Comparison of ENCODE assay signal across 9 cellular contexts in the genomic region with DNA sequence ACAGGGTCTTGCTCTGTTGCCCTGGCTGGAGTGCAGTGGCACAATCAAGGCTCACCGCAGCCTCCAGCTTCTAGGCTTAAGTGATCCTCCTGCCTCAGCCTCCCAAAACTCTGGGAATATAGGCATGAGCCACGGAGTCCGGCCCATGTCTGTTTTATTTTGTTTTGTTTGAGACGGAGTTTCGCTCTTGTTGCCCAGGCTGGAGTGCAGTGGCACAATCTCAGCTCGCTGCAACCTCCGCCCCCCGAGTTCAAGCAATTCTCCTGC. TPM values are rescaled to one million over a fixed set of nuclear protein-coding genes. Genes with fewer than 3 reads are reported as not detected.
DNase-seq lines count a peak whose midpoint lies in the region; ATAC-seq and TF ChIP-seq lines count a peak whose summit lies in the region.
"Not testable (repeated sequence)": the region's sequence is repeated elsewhere in the genome, so short reads cannot be mapped to it uniquely, and the experiment has no call there.
"Had no signal": no experiment of that assay in that cellular context is flagged by ENCODE, and none has a peak within 500 bp of the region (broad histone marks: within the 10 kb centered on the region; RNA-seq: fewer than 3 reads in every experiment).

No MANE protein-coding gene starts in this region.

- peaks cover 31% of the 10 kb centered on the region for H3K36me3 ChIP-seq in DOHH2 (ENCODE audit: control insufficient read depth, low read length)
- peaks cover 31% of the 10 kb centered on the region for H3K36me3 ChIP-seq in NT2/D1 (ENCODE audit: insufficient read depth, insufficient read length, low read length)
- H3K36me3 ChIP-seq in gastroesophageal sphincter: peaks cover 0 to 25% of the 10 kb centered on the region in 2 donors
- peaks cover 27% of the 10 kb centered on the region for H3K36me3 ChIP-seq in mesodermal cell (ENCODE audit: control insufficient read depth, insufficient read depth, low read length)
- peaks cover 3 to 16% (median 9%) of the 10 kb centered on the region in 4 donors for H3K36me3 ChIP-seq in sigmoid colon
- not testable (repeated sequence) for H3K36me3 ChIP-seq in uterus

- H3K9ac ChIP-seq in NT2/D1 (ENCODE audit: insufficient read length, low read depth): peak overlapping the region; percentile 85

- peaks cover 33% of the 10 kb centered on the region for H3K4me1 Mint-ChIP-seq in activated CD8-positive, alpha-beta memory T cell treated with anti-CD3 and anti-CD28 coated beads, Interleukin-2, amount 10 ng/mL, durations not matched to agents 7 days and 5 days

- not testable (repeated sequence) for H4K20me1 ChIP-seq in DOHH2 (ENCODE audit: control insufficient read depth, insufficient read depth, low read depth, low read length)

- not testable (repeated sequence) for TF ChIP-seq EP300 in gastroesophageal sphincter (IDR thresholded peaks at IDR 0.05); sigmoid colon (IDR thresholded peaks at IDR 0.05)

- peak overlapping the region; percentile 83 for H3K4me3 Mint-ChIP-seq in activated CD8-positive, alpha-beta memory T cell treated with anti-CD3 and anti-CD28 coated beads, Interleukin-2, amount 10 ng/mL, durations not matched to agents 7 days and 5 days

- H3F3A ChIP-seq in DOHH2 (ENCODE audit: control insufficient read depth, insufficient read depth): not testable (repeated sequence)

- H3K27ac ChIP-seq in DOHH2 (ENCODE audit: low read depth, low read length) (peak overlapping the region; percentile 89), gastroesophageal sphincter (peak overlapping the region; percentile 94 to 100 (median 98)), mesodermal cell (ENCODE audit: low read depth, low read length, severe bottlenecking) (peak overlapping the region; percentile 98), sigmoid colon (peak overlapping the region; percentile 99 to 100 (median 100)), uterus (peak overlapping the region; percentile 100)

- ATAC-seq in activated CD8-positive, alpha-beta memory T cell treated with anti-CD3 and anti-CD28 coated beads, Interleukin-2, amount 10 ng/mL, durations not matched to agents 7 days and 5 days; gastroesophageal sphincter: not testable (repeated sequence)

- H3K27me3 Mint-ChIP-seq in activated CD8-positive, alpha-beta memory T cell treated with anti-CD3 and anti-CD28 coated beads, Interleukin-2, amount 10 ng/mL, durations not matched to agents 7 days and 5 days: not testable (repeated sequence)

- peaks cover 14% of the 10 kb centered on the region for H3K36me3 Mint-ChIP-seq in activated CD8-positive, alpha-beta memory T cell treated with anti-CD3 and anti-CD28 coated beads, Interleukin-2, amount 10 ng/mL, durations not matched to agents 7 days and 5 days

- peak overlapping the region; percentile 90 for H3K27ac Mint-ChIP-seq in activated CD8-positive, alpha-beta memory T cell treated with anti-CD3 and anti-CD28 coated beads, Interleukin-2, amount 10 ng/mL, durations not matched to agents 7 days and 5 days

- TF ChIP-seq POLR2A in gastroesophageal sphincter (IDR thresholded peaks at IDR 0.05); sigmoid colon (IDR thresholded peaks at IDR 0.05); uterus (IDR thresholded peaks at IDR 0.05): not testable (repeated sequence)

- H3K4me1 ChIP-seq in DOHH2 (ENCODE audit: control insufficient read depth, low read length) (peaks cover 42% of the 10 kb centered on the region), gastroesophageal sphincter (peaks cover 0 to 41% (median 10%) of the 10 kb centered on the region in 3 donors), sigmoid colon (peaks cover 0 to 25% (median 19%) of the 10 kb centered on the region in 4 donors)
- H3K4me1 ChIP-seq in NT2/D1 (ENCODE audit: insufficient read depth, insufficient read length); mesodermal cell (ENCODE audit: control insufficient read depth, insufficient read depth, low read length, poor library complexity, severe bottlenecking); uterus: not testable (repeated sequence)

- CTCF ChIA-PET in activated CD8-positive, alpha-beta memory T cell treated with anti-CD3 and anti-CD28 coated beads, Interleukin-2, amount 10 ng/mL, durations not matched to agents 7 days and 5 days (lab: Charles Lee): interaction anchor here (0.6 to 6.3 kb wide), 38 partner anchors 11 to 826 kb away, joined by 3 to 81 read pairs (median 6); a partner anchor contains a TSS

- H3K4me3 ChIP-seq in DOHH2 (ENCODE audit: low read length) (peak overlapping the region; percentile 83), NT2/D1 (ENCODE audit: insufficient read length, low read depth) (peak overlapping the region; percentile 68), cardiac fibroblast (replicated peaks in 1 of 2; ENCODE audit: low read depth in 2 of 2, low read length in 2 of 2) (peak overlapping the region; percentile 84 to 85), gastroesophageal sphincter (peak overlapping the region; percentile 55 to 68), mesodermal cell (ENCODE audit: extremely low read depth, insufficient read depth, low read length, poor library complexity, severe bottlenecking) (peak overlapping the region; percentile 71), sigmoid colon (peak overlapping the region; percentile 60 to 92 (median 81)), uterus (peak overlapping the region; percentile 78 to 90)

- H3K9me3 ChIP-seq in DOHH2 (ENCODE audit: control insufficient read depth, insufficient read depth, low read length); gastroesophageal sphincter; mesodermal cell (ENCODE audit: control insufficient read depth, low read length); sigmoid colon; uterus: not testable (repeated sequence)
- peaks cover 49% of the 10 kb centered on the region; the same call in 1 of the 2 replicates for H3K9me3 ChIP-seq in NT2/D1 (ENCODE audit: insufficient read depth, low read length)

- not testable (repeated sequence) for DNase-seq in NT2/D1 (ENCODE audit: low read depth, low spot score); activated CD8-positive, alpha-beta memory T cell treated with anti-CD3 and anti-CD28 coated beads, Interleukin-2, amount 10 ng/mL, durations not matched to agents 7 days and 5 days; cardiac fibroblast (ENCODE audit: low read depth in 2 of 2); sigmoid colon; uterus

- not testable (repeated sequence) for H3K9me3 Mint-ChIP-seq in activated CD8-positive, alpha-beta memory T cell treated with anti-CD3 and anti-CD28 coated beads, Interleukin-2, amount 10 ng/mL, durations not matched to agents 7 days and 5 days (ENCODE audit: low read depth)

- TF ChIP-seq CTCF in DOHH2 (IDR thresholded peaks at IDR 0.05; ENCODE audit: low read depth, low read length, poor library complexity, severe bottlenecking); cardiac fibroblast (IDR thresholded peaks at IDR 0.05; ENCODE audit: low read depth, low read length); gastroesophageal sphincter (IDR thresholded peaks at IDR 0.05); sigmoid colon (IDR thresholded peaks at IDR 0.05); uterus (IDR thresholded peaks at IDR 0.05): not testable (repeated sequence)

- intact Hi-C loops in sigmoid colon (cut with DNase I): loop anchor here (1.0 to 5.0 kb wide), 4 partner anchors 12 to 102 kb away; a partner anchor contains a TSS
- intact Hi-C loops in uterus (cut with DNase I; ENCODE audit: low total_unique reads): not testable (repeated sequence)

- H3K9me2 ChIP-seq in DOHH2 (replicated peaks; ENCODE audit: control insufficient read depth, low read length): not testable (repeated sequence)

- H3K27me3 ChIP-seq in DOHH2 (ENCODE audit: control insufficient read depth, low read length); NT2/D1 (ENCODE audit: insufficient read depth, insufficient read length); gastroesophageal sphincter; sigmoid colon; uterus: not testable (repeated sequence)

- peak overlapping the region; percentile 81 for H3K4me2 ChIP-seq in DOHH2 (ENCODE audit: low read length)

- 74 to 87% methylated on average over 3 to 4 of the region's 8 CpGs for WGBS in gastroesophageal sphincter (ENCODE audit: low coverage in 1 of 2), 2 donors
- WGBS in mesodermal cell (ENCODE audit: insufficient coverage in 2 of 2), 2 experiments: 91 to 95% methylated on average over 4 to 6 of the region's 8 CpGs
- 84 to 87% methylated on average over 8 of the region's 8 CpGs for WGBS in sigmoid colon, 2 donors

- peaks cover 34% of the 10 kb centered on the region for H3K79me2 ChIP-seq in DOHH2 (ENCODE audit: control insufficient read depth, low read length)

RNA-seq across cellular contexts. Expression of a gene that starts 0.9 kb away (rescaled TPM):
- total RNA-seq in activated CD8-positive, alpha-beta memory T cell treated with anti-CD3 and anti-CD28 coated beads, Interleukin-2, amount 10 ng/mL, durations not matched to agents 7 days and 5 days: 10 to 100 TPM; 74.1 to 86.9 TPM
- total RNA-seq in gastroesophageal sphincter (100 to 1,000 TPM; 158 to 220 (median 179) TPM), sigmoid colon (100 to 1,000 TPM in 3 of 4 donors, 10 to 100 TPM in 1; 99.2 to 157 (median 136) TPM), uterus (100 to 1,000 TPM in 2 of 4 donors, 10 to 100 TPM in 2; 63.5 to 120 (median 93.8) TPM)
- 124 TPM for polyA plus RNA-seq in mesodermal cell (2013, experiment 1 of 2)
- 108 TPM for polyA plus RNA-seq in mesodermal cell (2013, experiment 2 of 2)
- polyA plus RNA-seq in sigmoid colon: 100 to 1,000 TPM in 2 of 3 donors, 10 to 100 TPM in 1; 92.9 to 124 (median 117) TPM

RNA-seq across cellular contexts. Expression of a gene that starts 12.3 kb away (rescaled TPM):
- total RNA-seq in activated CD8-positive, alpha-beta memory T cell treated with anti-CD3 and anti-CD28 coated beads, Interleukin-2, amount 10 ng/mL, durations not matched to agents 7 days and 5 days: 10 to 100 TPM; 18.9 to 29.2 TPM
- 10 to 100 TPM; 23.6 to 42.5 (median 30.1) TPM for total RNA-seq in gastroesophageal sphincter
- 20.2 TPM for polyA plus RNA-seq in mesodermal cell (2013, experiment 1 of 2)
- polyA plus RNA-seq in mesodermal cell (2013, experiment 2 of 2): 19.7 TPM
- total RNA-seq in sigmoid colon: 10 to 100 TPM; 20.1 to 36.6 (median 25.2) TPM
- polyA plus RNA-seq in sigmoid colon: 10 to 100 TPM; 21.8 to 31.4 (median 28.8) TPM
- total RNA-seq in uterus: 10 to 100 TPM; 13.1 to 27.6 (median 20.6) TPM

RNA-seq across cellular contexts. Expression of a gene that starts 18.1 kb away (rescaled TPM):
- under 1 TPM; 0.33 to 0.67 TPM for total RNA-seq in activated CD8-positive, alpha-beta memory T cell treated with anti-CD3 and anti-CD28 coated beads, Interleukin-2, amount 10 ng/mL, durations not matched to agents 7 days and 5 days
- total RNA-seq in gastroesophageal sphincter (1 to 10 TPM; 1.5 to 3.4 (median 1.6) TPM), sigmoid colon (1 to 10 TPM; 1.8 to 4.7 (median 3.7) TPM), uterus (1 to 10 TPM in 1 of 4 donors, under 1 TPM in 1, not detected in 2; 0.90 to 3.7 TPM)
- polyA plus RNA-seq in mesodermal cell (2013, experiment 1 of 2): 0.63 TPM
- 0.35 TPM for polyA plus RNA-seq in mesodermal cell (2013, experiment 2 of 2)
- polyA plus RNA-seq in sigmoid colon: 10 to 100 TPM; 11.6 to 31.3 (median 14.4) TPM

RNA-seq across cellular contexts. Expression of a gene that starts 26.1 kb away (rescaled TPM):
- 10 to 100 TPM; 24.3 to 27.2 TPM for total RNA-seq in activated CD8-positive, alpha-beta memory T cell treated with anti-CD3 and anti-CD28 coated beads, Interleukin-2, amount 10 ng/mL, durations not matched to agents 7 days and 5 days
- total RNA-seq in gastroesophageal sphincter (10 to 100 TPM in 3 of 4 donors, 1 to 10 TPM in 1; 4.7 to 13.6 (median 12.7) TPM), sigmoid colon (10 to 100 TPM in 3 of 4 donors, 1 to 10 TPM in 1; 9.1 to 17.8 (median 14.1) TPM), uterus (10 to 100 TPM in 1 of 4 donors, 1 to 10 TPM in 3; 1.5 to 22.3 (median 7.9) TPM)
- polyA plus RNA-seq in mesodermal cell (2013, experiment 1 of 2): 14.5 TPM
- polyA plus RNA-seq in mesodermal cell (2013, experiment 2 of 2): 13.4 TPM
- polyA plus RNA-seq in sigmoid colon: 10 to 100 TPM; 10.2 to 20.3 (median 10.9) TPM

RNA-seq across cellular contexts. Expression of a gene that starts 43.0 kb away (rescaled TPM):
- total RNA-seq in activated CD8-positive, alpha-beta memory T cell treated with anti-CD3 and anti-CD28 coated beads, Interleukin-2, amount 10 ng/mL, durations not matched to agents 7 days and 5 days: not detected
- total RNA-seq in gastroesophageal sphincter (not detected), sigmoid colon (not detected), uterus (under 1 TPM in 1 of 4 donors, not detected in 3; under 0.01 TPM)
- polyA plus RNA-seq in mesodermal cell (2013, experiment 1 of 2): not detected
- not detected for polyA plus RNA-seq in mesodermal cell (2013, experiment 2 of 2)
- under 1 TPM in 1 of 3 donors, not detected in 2; 0.25 TPM for polyA plus RNA-seq in sigmoid colon
- total RNA-seq: renal cortical epithelial cell had no signal
